Comparison of ENCODE assay signal across 26 cellular contexts in the genomic region with DNA sequence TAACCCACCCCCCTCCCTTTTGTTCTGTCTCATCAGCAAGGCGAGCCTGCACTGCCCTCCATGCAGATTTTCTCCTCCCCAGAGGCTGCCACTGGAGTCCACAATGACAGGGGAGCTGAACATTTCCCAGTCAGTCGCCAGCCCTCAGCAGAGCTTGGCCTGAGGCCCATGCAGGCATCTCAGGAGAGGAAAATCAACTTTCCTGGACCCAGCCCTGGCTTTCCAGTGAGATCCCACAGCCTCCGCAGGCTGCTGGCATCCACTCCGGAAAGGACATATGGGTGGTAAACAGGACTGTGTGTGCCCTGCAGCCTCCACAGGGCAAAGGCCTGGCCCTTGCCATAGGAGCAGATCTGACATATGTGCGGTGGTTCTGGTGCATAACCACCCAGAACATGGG.
DNase-seq lines count a peak whose midpoint lies in the region; ATAC-seq and TF ChIP-seq lines count a peak whose summit lies in the region.
"Had no signal": no experiment of that assay in that cellular context is flagged by ENCODE, and none has a peak within 500 bp of the region (broad histone marks: within the 10 kb centered on the region; RNA-seq: fewer than 3 reads in every experiment).

No MANE protein-coding gene starts in this region.

- no peak for TF ChIP-seq EP300 in esophagus muscularis mucosa (IDR thresholded peaks at IDR 0.05)

- peaks cover 14% of the 10 kb centered on the region for H3K79me2 ChIP-seq in parathyroid adenoma

- 25% methylated on average over 2 of the region's 5 CpGs for WGBS in esophagus muscularis mucosa

- peak overlapping the region; percentile 31 for H2AFZ ChIP-seq in parathyroid adenoma
- H2AFZ ChIP-seq: GM23338 had no signal

- H3K4me3 ChIP-seq in BE2C (ENCODE audit: low read depth, low read length): no peak overlapping the region
- no peak overlapping the region for H3K4me3 ChIP-seq in esophagus muscularis mucosa
- no peak overlapping the region for H3K4me3 ChIP-seq in parathyroid adenoma (ENCODE audit: low read depth, low read length)
- H3K4me3 ChIP-seq in coronary artery: no peak overlapping the region
- H3K4me3 ChIP-seq in upper lobe of right lung: no peak overlapping the region
- H3K4me3 ChIP-seq: BLaER1 treated with 17β-estradiol and CSF1 and Interleukin-3, amounts not matched to agents 10 nM and 100 nM; body of pancreas; GM23338; MG63; skin epidermis; transverse colon had no signal

- peak overlapping the region; percentile 56 for H3K9ac ChIP-seq in parathyroid adenoma
- H3K9ac ChIP-seq: BLaER1 treated with 17β-estradiol and CSF1 and Interleukin-3, amounts not matched to agents 10 nM and 100 nM had no signal

- TF ChIP-seq CTCF in BE2C (IDR thresholded peaks at IDR 0.05; ENCODE audit: low read depth, low read length) (no peak), esophagus muscularis mucosa (IDR thresholded peaks at IDR 0.05) (no peak), parathyroid adenoma (IDR thresholded peaks at IDR 0.05) (no peak), coronary artery (IDR thresholded peaks at IDR 0.05) (no peak), upper lobe of right lung (IDR thresholded peaks at IDR 0.05) (no peak)

- no peak for ATAC-seq in upper lobe of right lung
- ATAC-seq: activated CD4-positive, alpha-beta T cell treated with anti-CD3 and anti-CD28 coated beads for 36 hours; body of pancreas; GM23338; stimulated activated naive CD8-positive, alpha-beta T cell treated with anti-CD3 and anti-CD28 coated beads, Interleukin-15, amount 100 ng/mL, for 72 hours had no signal

- H3K27ac ChIP-seq in esophagus muscularis mucosa (replicated peaks in 1 of 4) (peak overlapping the region in 1 of 4 donors; percentile 24), parathyroid adenoma (peak overlapping the region; percentile 99), coronary artery (peak overlapping the region in 1 of 2 donors; percentile 18), upper lobe of right lung (no peak overlapping the region)
- H3K27ac ChIP-seq: BLaER1 treated with 17β-estradiol and CSF1 and Interleukin-3, amounts not matched to agents 10 nM and 100 nM; body of pancreas; skin epidermis; transverse colon had no signal

- H3K4me2 ChIP-seq in parathyroid adenoma (ENCODE audit: low read length): no peak overlapping the region
- H3K4me2 ChIP-seq: GM23338 had no signal

- H3K36me3 ChIP-seq in BE2C (no peaks in the 10 kb centered on the region), esophagus muscularis mucosa (peaks cover 0 to 7% (median 3%) of the 10 kb centered on the region in 4 donors), parathyroid adenoma (ENCODE audit: control insufficient read depth, insufficient read depth, low read length) (no peaks in the 10 kb centered on the region), upper lobe of right lung (no peaks in the 10 kb centered on the region)
- H3K36me3 ChIP-seq: BLaER1 treated with 17β-estradiol and CSF1 and Interleukin-3, amounts not matched to agents 10 nM and 100 nM; MG63; transverse colon had no signal

- H3K27me3 ChIP-seq in BE2C: no peaks in the 10 kb centered on the region
- no peaks in the 10 kb centered on the region for H3K27me3 ChIP-seq in esophagus muscularis mucosa
- no peaks in the 10 kb centered on the region for H3K27me3 ChIP-seq in parathyroid adenoma (ENCODE audit: control insufficient read depth, insufficient read depth, low read length)
- no peaks in the 10 kb centered on the region for H3K27me3 ChIP-seq in upper lobe of right lung
- H3K27me3 ChIP-seq: body of pancreas, MG63, transverse colon had no signal

- intact Hi-C loops in esophagus muscularis mucosa (cut with DNase I): no loop called here
- intact Hi-C loops in upper lobe of right lung (cut with DNase I): no loop called here

- TF ChIP-seq POLR2A in esophagus muscularis mucosa (IDR thresholded peaks at IDR 0.05; ENCODE audit: low read depth): no peak

- H3K4me1 ChIP-seq in BE2C (no peaks in the 10 kb centered on the region), esophagus muscularis mucosa (peaks cover 18 to 71% (median 44%) of the 10 kb centered on the region in 4 donors), parathyroid adenoma (peaks cover 69% of the 10 kb centered on the region), upper lobe of right lung (no peaks in the 10 kb centered on the region)
- H3K4me1 ChIP-seq: body of pancreas, Caco-2 had no signal

- H3K9me3 ChIP-seq in BE2C (no peaks in the 10 kb centered on the region), esophagus muscularis mucosa (no peaks in the 10 kb centered on the region), parathyroid adenoma (ENCODE audit: control insufficient read depth, low read length) (no peaks in the 10 kb centered on the region), upper lobe of right lung (no peaks in the 10 kb centered on the region)
- H3K9me3 ChIP-seq: body of pancreas, Caco-2, MG63, transverse colon had no signal

- DNase-seq in BE2C: peak; percentile 38
- peak; percentile 53 to 92 for DNase-seq in NCI-H446 (lab: John Stamatoyannopoulos, UW)
- peak; percentile 81 for DNase-seq in esophagus muscularis mucosa (ENCODE audit: extremely low spot score)
- DNase-seq in coronary artery (ENCODE audit: low spot score): no peak
- no peak for DNase-seq in SW 1271 (lab: John Stamatoyannopoulos, UW)
- DNase-seq in upper lobe of right lung: no peak
- DNase-seq: activated CD4-positive, alpha-beta T cell treated with anti-CD3 and anti-CD28 coated beads for 36 hours; activated gamma-delta T cell treated with Interleukin-2 at 50 U/mL for 16 hours; activated T-cell treated with anti-CD3 and anti-CD28 coated beads, Interleukin-2, amount 50 U/mL, for 24 hours; body of pancreas; Caco-2; DMS79 treated with DMSO at 0.1 percent for 48 hours; effector memory CD4-positive, alpha-beta T cell; erythroblast; KG1; MG63; NCI-H2081; NCI-H345; NCI-H774; RPMI8226; stimulated activated naive CD8-positive, alpha-beta T cell treated with anti-CD3 and anti-CD28 coated beads, Interleukin-15, amount 100 ng/mL, for 72 hours; transverse colon had no signal

Comparison
In these comparisons a context has a peak if more than half of its experiments do, and no peak if none do; other contexts are left out.
1. DNase-seq: peak in BE2C (single experiment), NCI-H446 (2 of 2) and esophagus muscularis mucosa (single experiment); none in coronary artery (single experiment), SW 1271 (0 of 2) and upper lobe of right lung (single experiment).